Comparison of ENCODE assay signal across 10 cellular contexts in genomic region chr3:67947808-67948508, GRCh38.
DNase-seq lines count a peak whose midpoint lies in the region; ATAC-seq lines count a peak whose summit lies in the region.
"Had no signal": no experiment of that assay in that cellular context is flagged by ENCODE, and none has a peak within 500 bp of the region (broad histone marks: within the 10 kb centered on the region; RNA-seq: fewer than 3 reads in every experiment).

No MANE protein-coding gene starts in this region.

- H3K14ac ChIP-seq in mesenchymal stem cell (ENCODE audit: low read length in 2 of 2), result peak overlapping the region in 1 of 2 experiments; percentile 48

- H3K79me1 ChIP-seq in mesenchymal stem cell (replicated peaks; ENCODE audit: low read length, poor library complexity, severe bottlenecking), result no peaks in the 10 kb centered on the region

- peaks cover 0 to 46% (median 23%) of the 10 kb centered on the region in 11 experiments; a peak in 15 of 22 replicates for H3K9me3 ChIP-seq in BLaER1 treated with 17β-estradiol and CSF1 and Interleukin-3, amounts not matched to agents 10 nM and 100 nM (replicated peaks in 1 of 11)
- peaks cover 9% of the 10 kb centered on the region for H3K9me3 ChIP-seq in mesenchymal stem cell (ENCODE audit: control insufficient read depth, low read length)
- H3K9me3 ChIP-seq: SJSA1 had no signal

- peak overlapping the region in 10 of 11 experiments; percentile 18 to 54 (median 36); a peak in 12 of 22 replicates for H3K4me2 ChIP-seq in BLaER1 treated with 17β-estradiol and CSF1 and Interleukin-3, amounts not matched to agents 10 nM and 100 nM
- peak overlapping the region; percentile 13 for H3K4me2 ChIP-seq in mesenchymal stem cell (ENCODE audit: low read length, poor library complexity, severe bottlenecking)

- peak overlapping the region in 1 of 2 experiments; percentile 78 for H2BK12ac ChIP-seq in mesenchymal stem cell (ENCODE audit: low read length in 2 of 2)

- no peak overlapping the region for H3K4ac ChIP-seq in mesenchymal stem cell (ENCODE audit: low read depth in 1 of 2, low read length in 2 of 2)

- no peak overlapping the region for H2AFZ ChIP-seq in mesenchymal stem cell (ENCODE audit: low read depth, low read length)

- H3K4me1 ChIP-seq in BLaER1 treated with 17β-estradiol and CSF1 and Interleukin-3, amounts not matched to agents 10 nM and 100 nM, result peaks cover 4 to 25% (median 11%) of the 10 kb centered on the region in 10 experiments; a peak in 15 of 20 replicates
- H3K4me1 ChIP-seq in mesenchymal stem cell (ENCODE audit: control insufficient read depth, insufficient read depth, low read depth, low read length), result peaks cover 7% of the 10 kb centered on the region
- H3K4me1 ChIP-seq: SJSA1 had no signal

- 51% methylated on average over 13 of the region's 13 CpGs for WGBS in mesenchymal stem cell

- no peak overlapping the region for H2BK15ac ChIP-seq in mesenchymal stem cell (ENCODE audit: low read depth, poor library complexity, severe bottlenecking)

- H2AK5ac ChIP-seq in mesenchymal stem cell (ENCODE audit: low read length, severe bottlenecking), result peak overlapping the region; percentile 51

- no peak overlapping the region for H3K4me3 ChIP-seq in BLaER1 treated with 17β-estradiol and CSF1 and Interleukin-3, amounts not matched to agents 10 nM and 100 nM
- no peak overlapping the region for H3K4me3 ChIP-seq in mesenchymal stem cell (ENCODE audit: insufficient read depth in 1 of 2, low read depth in 1 of 2, low read length in 2 of 2)
- H3K4me3 ChIP-seq: SJSA1 had no signal

- no peak overlapping the region for H4K91ac ChIP-seq in mesenchymal stem cell (ENCODE audit: low read length)

- no peak overlapping the region for H4K8ac ChIP-seq in mesenchymal stem cell (ENCODE audit: low read length)

- H3K27ac ChIP-seq in BLaER1 treated with 17β-estradiol and CSF1 and Interleukin-3, amounts not matched to agents 10 nM and 100 nM, result no peak overlapping the region; a peak in 1 of 22 replicates
- H3K27ac ChIP-seq in mesenchymal stem cell (ENCODE audit: low read length, poor library complexity, severe bottlenecking), result peak overlapping the region; percentile 6
- H3K27ac ChIP-seq: C4-2B, SJSA1 had no signal

- H3K9ac ChIP-seq in BLaER1 treated with 17β-estradiol and CSF1 and Interleukin-3, amounts not matched to agents 10 nM and 100 nM, result no peak overlapping the region
- no peak overlapping the region for H3K9ac ChIP-seq in mesenchymal stem cell (ENCODE audit: low read length)

- no peaks in the 10 kb centered on the region for H3K27me3 ChIP-seq in BLaER1 treated with 17β-estradiol and CSF1 and Interleukin-3, amounts not matched to agents 10 nM and 100 nM
- H3K27me3 ChIP-seq in mesenchymal stem cell (ENCODE audit: control insufficient read depth in 1 of 2, insufficient read depth in 1 of 2, low read length in 2 of 2), result no peaks in the 10 kb centered on the region
- H3K27me3 ChIP-seq: SJSA1 had no signal

- no peak overlapping the region for H2BK120ac ChIP-seq in mesenchymal stem cell (ENCODE audit: low read depth, low read length)

- no peaks in the 10 kb centered on the region for H4K20me1 ChIP-seq in BLaER1 treated with 17β-estradiol and CSF1 and Interleukin-3, amounts not matched to agents 10 nM and 100 nM

- peak overlapping the region; percentile 10 for H2BK5ac ChIP-seq in mesenchymal stem cell (ENCODE audit: low read depth, low read length, poor library complexity, severe bottlenecking)

- 0 out of 22 replicates have a peak, but pooled peaks cover 0 to 4% (median 0%) of the 10 kb centered on the region in 11 experiments for H3K36me3 ChIP-seq in BLaER1 treated with 17β-estradiol and CSF1 and Interleukin-3, amounts not matched to agents 10 nM and 100 nM
- no peaks in the 10 kb centered on the region for H3K36me3 ChIP-seq in mesenchymal stem cell (ENCODE audit: control insufficient read depth in 1 of 2, insufficient read depth in 2 of 2, low read depth in 1 of 2, low read length in 2 of 2)
- H3K36me3 ChIP-seq: SJSA1 had no signal

- DNase-seq in NCI-H748 treated with DMSO at 0.1 percent for 48 hours (lab: John Stamatoyannopoulos, UW) (peak; percentile 20), activated T-helper 1 cell treated with Interleukin-2 at 50 U/mL for 16 hours (ENCODE audit: low read depth) (peak; percentile 55), mesenchymal stem cell (peak; percentile 15), DMS153 treated with DMSO at 0.1 percent for 48 hours (lab: John Stamatoyannopoulos, UW; ENCODE audit: unreplicated experiment) (no peak), DMS 273 (lab: John Stamatoyannopoulos, UW; ENCODE audit: unreplicated experiment) (no peak), NCI-H446 treated with DMSO at 0.1 percent for 48 hours (lab: John Stamatoyannopoulos, UW) (no peak)

- ATAC-seq in GM21737 (IDR thresholded peaks at IDR 0.05; ENCODE audit: unreplicated experiment), result no peak

- H3K23ac ChIP-seq in mesenchymal stem cell (ENCODE audit: low read length in 2 of 2), result no peak overlapping the region

- no peak overlapping the region for H3K18ac ChIP-seq in mesenchymal stem cell (ENCODE audit: low read depth in 1 of 2, low read length in 2 of 2)

Comparison
In these comparisons a context has a peak if more than half of its experiments do, and no peak if none do; other contexts are left out.
1. DNase-seq: peak in NCI-H748 treated with DMSO at 0.1 percent for 48 hours (single experiment), activated T-helper 1 cell treated with Interleukin-2 at 50 U/mL for 16 hours (single experiment) and mesenchymal stem cell (single experiment); none in DMS153 treated with DMSO at 0.1 percent for 48 hours (single experiment), DMS 273 (single experiment) and NCI-H446 treated with DMSO at 0.1 percent for 48 hours (single experiment).